12 cellular contexts compared by ENCODE assay signal in genomic region chr14:103499709-103500108, GRCh38. TPM values are rescaled to one million over a fixed set of nuclear protein-coding genes. Genes with fewer than 3 reads are reported as not detected.
DNase-seq lines count a peak whose midpoint lies in the region; ATAC-seq, FAIRE-seq and TF ChIP-seq lines count a peak whose summit lies in the region.
"Had no signal": no experiment of that assay in that cellular context is flagged by ENCODE, and none has a peak within 500 bp of the region (broad histone marks: within the 10 kb centered on the region; RNA-seq: fewer than 3 reads in every experiment).

No MANE protein-coding gene starts in this region.

- peaks cover 27% of the 10 kb centered on the region for H3K36me3 ChIP-seq in CD8-positive, alpha-beta T cell (ENCODE audit: insufficient read depth, low read length)
- H3K36me3 ChIP-seq in HEK293 (ENCODE audit: control insufficient read depth in 2 of 2, insufficient read depth in 1 of 2, low read length in 2 of 2) (peaks cover 41 to 67% of the 10 kb centered on the region in 2 experiments), body of pancreas (replicated peaks in 1 of 2; ENCODE audit: insufficient read depth in 1 of 2, low read depth in 2 of 2) (peaks cover 0 to 34% of the 10 kb centered on the region in 2 donors), neuronal stem cell (replicated peaks in 1 of 2; ENCODE audit: control insufficient read depth in 2 of 2, insufficient read depth in 2 of 2, low read length in 2 of 2) (peaks cover 38 to 93% of the 10 kb centered on the region in 2 donors), PC-9 (ENCODE audit: low read depth) (peaks cover 70% of the 10 kb centered on the region)

- no peak overlapping the region for H3K4me3 ChIP-seq in CD8-positive, alpha-beta T cell (ENCODE audit: low read depth, low read length)
- no peak overlapping the region for H3K4me3 ChIP-seq in HEK293 (ENCODE audit: low read depth, low read length)
- no peak overlapping the region for H3K4me3 ChIP-seq in body of pancreas
- H3K4me3 ChIP-seq in neuronal stem cell (ENCODE audit: low read length in 2 of 2) = peak overlapping the region in 1 of 2 donors; percentile 33
- H3K4me3 ChIP-seq in PC-9 = no peak overlapping the region
- H3K4me3 ChIP-seq: heart right ventricle had no signal

- no peak overlapping the region for H2BK120ac ChIP-seq in neuronal stem cell (ENCODE audit: low read depth, low read length)

- H3F3A ChIP-seq in PC-9 (ENCODE audit: insufficient read depth, low read depth) = peaks cover 63% of the 10 kb centered on the region

- H3K9me3 Mint-ChIP-seq in CD8-positive, alpha-beta T cell = no peaks in the 10 kb centered on the region
- no peaks in the 10 kb centered on the region for H3K9me3 Mint-ChIP-seq in CD14-positive monocyte
- H3K9me3 Mint-ChIP-seq: activated T-helper 1 cell treated with anti-CD3 and anti-CD28 coated beads, Interleukin-12 subunit alpha, Interleukin-12 subunit beta, Interleukin-2, Interleukin-4 antibody, amounts not matched to agents 30 ng/mL and 10 ng/mL and 1 ng/mL, durations not matched to agents 14 hours and 24 hours and 36 hours; CD4-positive, CD25-positive, alpha-beta regulatory T cell; natural killer cell had no signal

- ATAC-seq in CD8-positive, alpha-beta T cell = peak; percentile 12
- ATAC-seq in body of pancreas = peak; percentile 6

- BruUV-seq in PC-9 (replicated peaks; lab: Mats Ljungman, UMichigan) = no TSS peak

- H3K4me1 Mint-ChIP-seq in CD8-positive, alpha-beta T cell (ENCODE audit: low read depth) = peaks cover 9% of the 10 kb centered on the region
- peaks cover 5% of the 10 kb centered on the region for H3K4me1 Mint-ChIP-seq in CD14-positive monocyte

- 53 to 70% methylated on average over 10 of the region's 10 CpGs for WGBS in body of pancreas, 2 donors
- WGBS in neuronal stem cell (ENCODE audit: extremely low coverage in 2 of 2, insufficient read length in 2 of 2, insufficient replicate concordance in 1 of 2), 2 donors = no CpG with 5 or more reads among the region's 10 CpGs

- H3K4me3 Mint-ChIP-seq in CD8-positive, alpha-beta T cell = no peak overlapping the region
- H3K4me3 Mint-ChIP-seq in CD14-positive monocyte = peak overlapping the region in 1 of 2 donors; percentile 14
- H3K4me3 Mint-ChIP-seq: activated T-helper 1 cell treated with anti-CD3 and anti-CD28 coated beads, Interleukin-12 subunit alpha, Interleukin-12 subunit beta, Interleukin-2, Interleukin-4 antibody, amounts not matched to agents 30 ng/mL and 10 ng/mL and 1 ng/mL, durations not matched to agents 14 hours and 24 hours and 36 hours; CD4-positive, CD25-positive, alpha-beta regulatory T cell; natural killer cell had no signal

- H3K79me2 ChIP-seq in PC-9 (ENCODE audit: low read depth) = peaks cover 6% of the 10 kb centered on the region; the same call in 1 of the 2 replicates

- no peak overlapping the region for H3K4ac ChIP-seq in neuronal stem cell (ENCODE audit: low read length)

- no peaks in the 10 kb centered on the region for H3K4me1 ChIP-seq in CD8-positive, alpha-beta T cell (ENCODE audit: insufficient read depth, low read length)
- H3K4me1 ChIP-seq in HEK293 (ENCODE audit: control insufficient read depth, insufficient read depth, low read length) = no peaks in the 10 kb centered on the region
- peaks cover 11% of the 10 kb centered on the region for H3K4me1 ChIP-seq in body of pancreas
- H3K4me1 ChIP-seq in neuronal stem cell (ENCODE audit: control insufficient read depth in 2 of 2, insufficient read depth in 1 of 2, low read depth in 1 of 2, low read length in 2 of 2) = peaks cover 0 to 7% of the 10 kb centered on the region in 2 donors
- H3K4me1 ChIP-seq in PC-9 (replicated peaks; ENCODE audit: insufficient read depth) = no peaks in the 10 kb centered on the region

- no peak for TF ChIP-seq CTCF in CD8-positive, alpha-beta T cell (IDR thresholded peaks at IDR 0.05)
- TF ChIP-seq CTCF in HEK293 (tag by site-specific recombination; IDR thresholded peaks at IDR 0.05) (no peak), body of pancreas (IDR thresholded peaks at IDR 0.05) (no peak), CD14-positive monocyte (IDR thresholded peaks at IDR 0.05) (no peak), PC-9 (conservative IDR thresholded peaks at IDR 0.05) (no peak)

- no peak overlapping the region for H2AFZ ChIP-seq in neuronal stem cell (ENCODE audit: low read length)
- H2AFZ ChIP-seq in PC-9 = no peak overlapping the region

- no peak overlapping the region for H4K8ac ChIP-seq in neuronal stem cell (ENCODE audit: low read depth, low read length)

- POLR2A ChIA-PET in CD8-positive, alpha-beta T cell (lab: Charles Lee) = no interaction called here
- POLR2A ChIA-PET in HEK293 (lab: Yijun Ruan, JAX) = no interaction called here
- POLR2A ChIA-PET in PC-9 (lab: Charles Lee; ENCODE audit: unreplicated experiment) = no interaction called here

- no peak overlapping the region for H2AK5ac ChIP-seq in neuronal stem cell (ENCODE audit: low read depth, low read length)

- intact Hi-C loops in CD8-positive, alpha-beta T cell (cut with DNase I, micrococcal nuclease) = loop anchor here in 1 of 2 experiments (1.0 kb wide), 1 partner anchor 47 kb away; no protein-coding TSS in a partner anchor
- intact Hi-C loops in body of pancreas (cut with DNase I) = no loop called here
- intact Hi-C loops in CD14-positive monocyte (cut with micrococcal nuclease) = loop anchor here (2.0 to 5.0 kb wide), 2 partner anchors 47 to 48 kb away; no protein-coding TSS in a partner anchor
- intact Hi-C loops in PC-9 (cut with micrococcal nuclease; ENCODE audit: unreplicated experiment) = loop anchor here (1.0 to 10.0 kb wide), 2 partner anchors 47 to 155 kb away; no protein-coding TSS in a partner anchor

- H3K9me2 ChIP-seq in PC-9 (ENCODE audit: insufficient read depth) = no peaks in the 10 kb centered on the region

- no peak for FAIRE-seq in urothelium cell line (lab: Jason Lieb, UNC)

- H3K23ac ChIP-seq in neuronal stem cell (ENCODE audit: low read depth, low read length, poor library complexity) = no peak overlapping the region

- peaks cover 5% of the 10 kb centered on the region for H3K79me1 ChIP-seq in neuronal stem cell (ENCODE audit: low read depth, low read length)

- H3K27me3 Mint-ChIP-seq in CD8-positive, alpha-beta T cell (ENCODE audit: low read depth) = no peaks in the 10 kb centered on the region
- peaks cover 0 to 1% (median 0%) of the 10 kb centered on the region in 3 donors for H3K27me3 Mint-ChIP-seq in CD14-positive monocyte (ENCODE audit: low read depth in 3 of 3)
- H3K27me3 Mint-ChIP-seq: CD4-positive, CD25-positive, alpha-beta regulatory T cell had no signal

- no peaks in the 10 kb centered on the region for H3K27me3 ChIP-seq in CD8-positive, alpha-beta T cell (ENCODE audit: insufficient read depth, low read length)
- no peaks in the 10 kb centered on the region for H3K27me3 ChIP-seq in body of pancreas
- peaks cover 0 to 2% (median 0%) of the 10 kb centered on the region in 3 experiments for H3K27me3 ChIP-seq in neuronal stem cell (ENCODE audit: control insufficient read depth in 3 of 3, insufficient read depth in 3 of 3, low read depth in 1 of 3, low read length in 3 of 3)
- no peaks in the 10 kb centered on the region for H3K27me3 ChIP-seq in PC-9 (ENCODE audit: insufficient read depth, low read depth)
- H3K27me3 ChIP-seq: heart right ventricle had no signal

- no peak for TF ChIP-seq POLR2A in body of pancreas (IDR thresholded peaks at IDR 0.05)

- no peak overlapping the region for H3K27ac Mint-ChIP-seq in CD8-positive, alpha-beta T cell
- H3K27ac Mint-ChIP-seq in CD14-positive monocyte = no peak overlapping the region
- H3K27ac Mint-ChIP-seq: natural killer cell had no signal

- H3K9me3 ChIP-seq in CD8-positive, alpha-beta T cell (ENCODE audit: low read length) = no peaks in the 10 kb centered on the region
- H3K9me3 ChIP-seq in HEK293 (ENCODE audit: control insufficient read depth, insufficient read depth, low read depth, low read length) (no peaks in the 10 kb centered on the region), body of pancreas (no peaks in the 10 kb centered on the region), neuronal stem cell (replicated peaks in 1 of 2; ENCODE audit: control insufficient read depth in 2 of 2, insufficient read depth in 1 of 2, low read depth in 1 of 2, low read length in 2 of 2) (no peaks in the 10 kb centered on the region), PC-9 (ENCODE audit: insufficient read depth, low read depth) (no peaks in the 10 kb centered on the region)
- H3K9me3 ChIP-seq: heart right ventricle had no signal

- H3K4me2 ChIP-seq in neuronal stem cell (ENCODE audit: insufficient read depth, low read length, poor library complexity, severe bottlenecking) (no peak overlapping the region), PC-9 (no peak overlapping the region)

- CTCF ChIA-PET in CD8-positive, alpha-beta T cell (lab: Charles Lee) = interaction anchor here (0.9 to 5.2 kb wide), 11 partner anchors 11 to 136 kb away, joined by 3 to 38 read pairs (median 4); no protein-coding TSS in a partner anchor
- CTCF ChIA-PET in HEK293 (lab: Yijun Ruan, JAX) (interaction anchor here (0.5 to 3.8 kb wide), 14 partner anchors 9 to 172 kb away, joined by 3 to 25 read pairs (median 4); no protein-coding TSS in a partner anchor), PC-9 (lab: Charles Lee) (no interaction called here)

- no peak overlapping the region for H3K14ac ChIP-seq in neuronal stem cell (ENCODE audit: low read length)

- H3K36me3 Mint-ChIP-seq in CD8-positive, alpha-beta T cell = peaks cover 70% of the 10 kb centered on the region
- H3K36me3 Mint-ChIP-seq in CD14-positive monocyte = peaks cover 62 to 86% of the 10 kb centered on the region in 2 donors
- H3K36me3 Mint-ChIP-seq: natural killer cell had no signal

- H3K27ac ChIP-seq in CD8-positive, alpha-beta T cell (ENCODE audit: low read depth, low read length) = no peak overlapping the region
- H3K27ac ChIP-seq in HEK293 (ENCODE audit: extremely low read depth, low read depth, low read length) = no peak overlapping the region
- H3K27ac ChIP-seq in body of pancreas = no peak overlapping the region
- H3K27ac ChIP-seq in neuronal stem cell (replicated peaks; ENCODE audit: low read length) = peak overlapping the region; percentile 7
- no peak overlapping the region for H3K27ac ChIP-seq in PC-9

- peak overlapping the region; percentile 64 for H3K9ac ChIP-seq in neuronal stem cell (ENCODE audit: low read depth, low read length, poor library complexity)

- H4K20me1 ChIP-seq in PC-9 (ENCODE audit: insufficient read depth) = peaks cover 61% of the 10 kb centered on the region

- H2BK15ac ChIP-seq in neuronal stem cell (ENCODE audit: low read length) = no peak overlapping the region

- H4K91ac ChIP-seq in neuronal stem cell (ENCODE audit: low read depth, low read length, poor library complexity) = no peak overlapping the region

- no peak overlapping the region for H2BK5ac ChIP-seq in neuronal stem cell (ENCODE audit: low read length)

- no peak for DNase-seq in CD8-positive, alpha-beta T cell
- no peak for DNase-seq in body of pancreas
- no peak for DNase-seq in neuronal stem cell (ENCODE audit: low spot score)
- no peak for DNase-seq in CD14-positive monocyte (ENCODE audit: low spot score)
- no peak for DNase-seq in HPDE6-E6E7 (ENCODE audit: extremely low spot score)
- no peak for DNase-seq in PC-9
- no peak for DNase-seq in urothelium cell line (ENCODE audit: low spot score)

- no peak overlapping the region for H3K18ac ChIP-seq in neuronal stem cell (ENCODE audit: low read length)

- H2BK12ac ChIP-seq in neuronal stem cell (ENCODE audit: low read length) = peak overlapping the region; percentile 33

RNA-seq across cellular contexts. Expression of gene CKB, which starts 22.9 kb away (rescaled TPM):
- total RNA-seq in CD8-positive, alpha-beta T cell = 1 to 10 TPM; 6.5 TPM
- total RNA-seq in body of pancreas (100 to 1,000 TPM in 1 of 2 donors, 10 to 100 TPM in 1; 92.1 to 146 TPM), PC-9 (2021) (64.4 and 66.8 TPM in 2 replicates)
- 418 TPM for polyA plus RNA-seq in neuronal stem cell (2013, experiment 1 of 2)
- polyA plus RNA-seq in neuronal stem cell (2013, experiment 2 of 2) = 412 TPM
- 1 to 10 TPM in 1 of 2 donors, under 1 TPM in 1; 0.76 to 2.7 TPM for polyA plus RNA-seq in CD14-positive monocyte

RNA-seq across cellular contexts. Expression of gene TRMT61A, which starts 29.3 kb away (rescaled TPM):
- 10 to 100 TPM; 10.9 to 11.6 TPM for total RNA-seq in CD8-positive, alpha-beta T cell
- 10 to 100 TPM in 1 of 2 donors, 1 to 10 TPM in 1; 7.9 to 10.4 TPM for total RNA-seq in body of pancreas
- 2.1 TPM for polyA plus RNA-seq in neuronal stem cell (2013, experiment 1 of 2)
- 2.2 TPM for polyA plus RNA-seq in neuronal stem cell (2013, experiment 2 of 2)
- 1 to 10 TPM; 2.7 to 3.4 TPM for polyA plus RNA-seq in CD14-positive monocyte
- 22.5 and 25.9 TPM in 2 replicates for total RNA-seq in PC-9 (2021)
